In genomic region chr7:5731156-5731809, GRCh38 we compare ENCODE assay signal across 7 cellular contexts. TPM values are rescaled to one million over a fixed set of nuclear protein-coding genes. Genes with fewer than 3 reads are reported as not detected.
DNase-seq lines count a peak whose midpoint lies in the region; ATAC-seq, FAIRE-seq and TF ChIP-seq lines count a peak whose summit lies in the region.
"Not testable (repeated sequence)": the region's sequence is repeated elsewhere in the genome, so short reads cannot be mapped to it uniquely, and the experiment has no call there.

No MANE protein-coding gene starts in this region.

- not testable (repeated sequence) for H3K9me3 ChIP-seq in Karpas-422 (ENCODE audit: low read length); K562 (replicated peaks; ENCODE audit: control insufficient read depth, insufficient read depth, low read depth, low read length); neutrophil

- not testable (repeated sequence) for TF ChIP-seq RAD21 in K562 (CRISPR knock-in tag; conservative IDR thresholded peaks at IDR 0.05 in 1 of 2, IDR thresholded peaks at IDR 0.05 in 1 of 2)

- DNase-seq in Karpas-422 (peak; percentile 27), K562 (ENCODE audit: extremely low read depth in 1 of 4, low spot score in 3 of 4) (peak in 1 of 4 experiments; percentile 42)
- not testable (repeated sequence) for DNase-seq in activated CD8-positive, alpha-beta memory T cell treated with anti-CD3 and anti-CD28 coated beads, Interleukin-2, amount 10 ng/mL, durations not matched to agents 7 days and 5 days

- H3K27ac Mint-ChIP-seq in activated CD8-positive, alpha-beta memory T cell treated with anti-CD3 and anti-CD28 coated beads, Interleukin-2, amount 10 ng/mL, durations not matched to agents 7 days and 5 days = peak overlapping the region; percentile 47

- not testable (repeated sequence) for H3K9me2 ChIP-seq in Karpas-422 (replicated peaks; ENCODE audit: insufficient read depth, low read length)

- H2AFZ ChIP-seq in Karpas-422 (ENCODE audit: low read length); K562 (ENCODE audit: low read depth, low read length): not testable (repeated sequence)

- H3K9ac ChIP-seq in Karpas-422 (ENCODE audit: low read length); K562 (ENCODE audit: insufficient read depth in 1 of 2, low read depth in 2 of 2, low read length in 2 of 2): not testable (repeated sequence)

- FAIRE-seq in K562 (lab: Jason Lieb, UNC) = peak; percentile 81

- not testable (repeated sequence) for H3K4me3 ChIP-seq in Karpas-422 (ENCODE audit: low read length); K562; neutrophil (ENCODE audit: low read depth in 1 of 2, low read length in 1 of 2)

- TF ChIP-seq POLR2A in K562 (conservative IDR thresholded peaks at IDR 0.05) = not testable (repeated sequence)

- WGBS in K562 (ENCODE audit: insufficient coverage, low coverage, missing lambda C conversion rate) = 68% methylated on average over 2 of the region's 3 CpGs

- H3K4me2 ChIP-seq in Karpas-422 (ENCODE audit: low read depth, low read length, poor library complexity, severe bottlenecking); K562 (ENCODE audit: insufficient read depth, low read length): not testable (repeated sequence)

- not testable (repeated sequence) for TF ChIP-seq CTCF in K562 (IDR thresholded peaks at IDR 0.05 in 2 of 3, conservative IDR thresholded peaks at IDR 0.05 in 1 of 3; ENCODE audit: insufficient read depth in 2 of 3, low read depth in 1 of 3, low read length in 3 of 3); neutrophil (IDR thresholded peaks at IDR 0.05)

- not testable (repeated sequence) for H4K20me1 ChIP-seq in Karpas-422 (ENCODE audit: insufficient read depth, low read depth, low read length); K562 (replicated peaks; ENCODE audit: control insufficient read depth, insufficient read depth, low read length)

- intact Hi-C loops in K562 (cut with micrococcal nuclease) = not testable (repeated sequence)

- not testable (repeated sequence) for H3K27ac ChIP-seq in Karpas-422 (ENCODE audit: low read length); K562 (ENCODE audit: extremely low read depth, low read depth, low read length)
- peak overlapping the region; percentile 59 for H3K27ac ChIP-seq in neutrophil

- not testable (repeated sequence) for H3K4me1 ChIP-seq in Karpas-422 (ENCODE audit: low read length); K562 (replicated peaks in 1 of 2; ENCODE audit: control insufficient read depth in 2 of 2, insufficient read depth in 2 of 2, low read length in 2 of 2)
- H3K4me1 ChIP-seq in neutrophil (ENCODE audit: control insufficient read depth in 1 of 2, insufficient read depth in 1 of 2, low read depth in 1 of 2, low read length in 1 of 2) = peaks cover 13 to 14% of the 10 kb centered on the region in 2 experiments

- ATAC-seq in GM18868 (IDR thresholded peaks at IDR 0.05; ENCODE audit: unreplicated experiment) (peak; percentile 67), GM21529 (IDR thresholded peaks at IDR 0.05; ENCODE audit: unreplicated experiment) (peak; percentile 88), HG03039 (IDR thresholded peaks at IDR 0.05; ENCODE audit: unreplicated experiment) (peak; percentile 80), K562 (peak; percentile 88)
- peak; percentile 49 for ATAC-seq in activated CD8-positive, alpha-beta memory T cell treated with anti-CD3 and anti-CD28 coated beads, Interleukin-2, amount 10 ng/mL, durations not matched to agents 7 days and 5 days

- not testable (repeated sequence) for H3K9me1 ChIP-seq in K562 (ENCODE audit: control insufficient read depth, insufficient read depth, low read length)

- not testable (repeated sequence) for H3K36me3 ChIP-seq in Karpas-422 (ENCODE audit: insufficient read depth, low read length)
- peaks cover 55% of the 10 kb centered on the region for H3K36me3 ChIP-seq in K562 (ENCODE audit: control insufficient read depth, insufficient read depth, low read length)
- H3K36me3 ChIP-seq in neutrophil = peaks cover 21% of the 10 kb centered on the region

- CTCF ChIA-PET in activated CD8-positive, alpha-beta memory T cell treated with anti-CD3 and anti-CD28 coated beads, Interleukin-2, amount 10 ng/mL, durations not matched to agents 7 days and 5 days (lab: Charles Lee) = interaction anchor here (0.9 kb wide), 1 partner anchor 50 kb away, joined by 3 read pairs; the partner anchor contains the start of gene RNF216
- CTCF ChIA-PET in K562 (lab: Yijun Ruan, JAX; ENCODE audit: low intra/inter-chr PET ratio) = not testable (repeated sequence)

- H3K79me2 ChIP-seq in Karpas-422 (ENCODE audit: low read length); K562 (ENCODE audit: control insufficient read depth, insufficient read depth, low read length): not testable (repeated sequence)

- H3K27me3 Mint-ChIP-seq in activated CD8-positive, alpha-beta memory T cell treated with anti-CD3 and anti-CD28 coated beads, Interleukin-2, amount 10 ng/mL, durations not matched to agents 7 days and 5 days = not testable (repeated sequence)

- POLR2A ChIA-PET in K562 (lab: Yijun Ruan, JAX) = not testable (repeated sequence)

- H3K27me3 ChIP-seq in Karpas-422 (ENCODE audit: low read length); K562 (ENCODE audit: control insufficient read depth in 2 of 2, insufficient read depth in 2 of 2, low read length in 2 of 2); neutrophil: not testable (repeated sequence)

- H3K4me1 Mint-ChIP-seq in activated CD8-positive, alpha-beta memory T cell treated with anti-CD3 and anti-CD28 coated beads, Interleukin-2, amount 10 ng/mL, durations not matched to agents 7 days and 5 days = not testable (repeated sequence)

- peaks cover 37% of the 10 kb centered on the region for H3K36me3 Mint-ChIP-seq in activated CD8-positive, alpha-beta memory T cell treated with anti-CD3 and anti-CD28 coated beads, Interleukin-2, amount 10 ng/mL, durations not matched to agents 7 days and 5 days

- not testable (repeated sequence) for BruUV-seq in K562 (replicated peaks; lab: Mats Ljungman, UMichigan)

- in situ Hi-C loops in K562 (cut with MboI) = not testable (repeated sequence)

- H3K4me3 Mint-ChIP-seq in activated CD8-positive, alpha-beta memory T cell treated with anti-CD3 and anti-CD28 coated beads, Interleukin-2, amount 10 ng/mL, durations not matched to agents 7 days and 5 days = not testable (repeated sequence)

- not testable (repeated sequence) for H3K9me3 Mint-ChIP-seq in activated CD8-positive, alpha-beta memory T cell treated with anti-CD3 and anti-CD28 coated beads, Interleukin-2, amount 10 ng/mL, durations not matched to agents 7 days and 5 days (ENCODE audit: low read depth)

- not testable (repeated sequence) for TF ChIP-seq EP300 in K562 (IDR thresholded peaks at IDR 0.05; ENCODE audit: low read length)

TF ChIP-seq in K562, 482 proteins besides CTCF, POLR2A, EP300 and RAD21:
- TF ChIP-seq CBFA2T3 (IDR thresholded peaks at IDR 0.05) (peak; percentile 38), TCF3 (CRISPR knock-in tag; IDR thresholded peaks at IDR 0.05) (peak; percentile 32), POLR2AphosphoS5 (IDR thresholded peaks at IDR 0.05; ENCODE audit: control insufficient read depth, insufficient read depth, low read depth, low read length) (0 out of 2 replicates have a peak, but pooled peaks have one; percentile 18), HMBOX1 (IDR thresholded peaks at IDR 0.05) (peak; percentile 27; the same call in 1 of the 2 replicates), SPI1 (IDR thresholded peaks at IDR 0.05; ENCODE audit: borderline replicate concordance, low read depth, low read length) (0 out of 2 replicates have a peak, but pooled peaks have one; percentile 14)

RNA-seq across cellular contexts. Expression of gene RNF216, which starts 50.2 kb away (rescaled TPM):
- 30.1 and 38.6 TPM in 2 replicates for total RNA-seq in Karpas-422 (2014; rRNA removed; shearing (Covaris generic); ENCODE audit: low replicate concordance)
- 10 to 100 TPM; 30.4 to 36.3 TPM for total RNA-seq in activated CD8-positive, alpha-beta memory T cell treated with anti-CD3 and anti-CD28 coated beads, Interleukin-2, amount 10 ng/mL, durations not matched to agents 7 days and 5 days
- 121 and 161 TPM in 2 replicates for total RNA-seq in K562 (2011; cell fraction: chromatin; rRNA removed; ENCODE audit: low replicate concordance)
- total RNA-seq in K562 (2011; cell fraction: nucleolus; rRNA removed) = 71.5 and 73.4 TPM in 2 replicates
- 64.7 and 80.1 TPM in 2 replicates for total RNA-seq in K562 (2011; cell fraction: nucleoplasm; rRNA removed)
- 18.9 and 19.1 TPM in 2 replicates for total RNA-seq in K562 (2014; rRNA removed)
- 23.4 and 24.0 TPM in 2 replicates for total RNA-seq in K562 (2014; rRNA removed; fragmentation: Illumina TruSeq; extraction: Trizol)
- 25.5 and 27.0 TPM in 2 replicates for total RNA-seq in K562 (2015; rRNA removed; fragmentation: Illumina TruSeq; extraction: Trizol)
- 30.6 and 31.5 TPM in 2 replicates for total RNA-seq in K562 (2021)
- polyA plus RNA-seq in K562 (2011; rRNA removed) = 31.3 and 35.0 TPM in 2 replicates
- polyA plus RNA-seq in K562 (2011; cell fraction: cytosol; rRNA removed) = 17.2 and 17.8 TPM in 2 replicates
- polyA plus RNA-seq in K562 (2011; cell fraction: nucleus; rRNA removed) = 91.1 and 92.7 TPM in 2 replicates
- 19.2 and 26.1 TPM in 2 replicates for polyA plus RNA-seq in K562 (2012)
- polyA plus RNA-seq in K562 (2014; fragmentation: Illumina TruSeq; extraction: Trizol) = 24.7 and 25.5 TPM in 2 replicates
- polyA plus RNA-seq in K562 (2014; fragmentation: Nextera tagmentation; extraction: Ambion mirVana) = 1 to 10 TPM; 5.0 to 8.8 TPM
- polyA plus RNA-seq in K562 (2014; rRNA removed) = 28.6 and 32.1 TPM in 2 replicates
- 48.7 and 53.2 TPM in 2 replicates for polyA minus RNA-seq in K562 (2011; rRNA and poly(A)+ RNA removed)
- polyA minus RNA-seq in K562 (2011; cell fraction: cytosol; rRNA and poly(A)+ RNA removed) = 20.9 and 22.3 TPM in 2 replicates
- polyA minus RNA-seq in K562 (2011; cell fraction: nucleus; rRNA and poly(A)+ RNA removed) = 38.4 and 70.9 TPM in 2 replicates
